ENCODE assay signal across 11 cellular contexts in the genomic region with DNA sequence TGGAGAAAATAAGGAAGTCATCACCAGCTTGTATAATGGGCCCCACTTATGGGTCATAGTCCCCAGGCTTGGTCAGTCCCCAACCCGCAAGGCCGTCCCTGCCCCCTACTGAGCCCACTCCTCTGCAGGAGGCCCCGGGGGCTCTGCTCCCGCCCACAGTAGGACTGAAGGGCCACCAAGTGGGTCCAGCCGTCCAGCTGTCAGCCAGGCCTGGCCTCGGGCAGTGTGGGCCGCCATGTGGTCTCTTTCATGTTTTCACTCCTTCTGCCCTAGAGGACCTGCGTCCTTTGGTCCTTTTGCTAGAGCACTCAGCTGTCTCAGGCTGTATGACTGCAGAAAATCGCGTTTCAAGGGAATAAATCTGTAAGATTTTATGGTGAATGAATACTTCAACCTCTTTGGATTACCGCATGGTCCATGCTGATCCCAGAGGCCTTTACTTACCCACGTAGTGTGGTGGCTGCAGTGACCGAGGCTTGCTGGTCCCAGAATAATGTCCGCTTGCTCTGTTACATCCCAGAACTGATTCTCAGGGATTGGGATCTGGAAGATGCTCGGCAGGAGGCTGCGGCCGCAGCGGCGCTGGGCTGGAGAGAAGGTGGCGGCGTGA.
DNase-seq lines count a peak whose midpoint lies in the region; ATAC-seq lines count a peak whose summit lies in the region.
"Had no signal": no experiment of that assay in that cellular context is flagged by ENCODE, and none has a peak within 500 bp of the region (broad histone marks: within the 10 kb centered on the region; RNA-seq: fewer than 3 reads in every experiment).

No MANE protein-coding gene starts in this region.

- no peak for ATAC-seq in GM21447 (IDR thresholded peaks at IDR 0.05; ENCODE audit: unreplicated experiment)
- no peak for ATAC-seq in HG03175 (IDR thresholded peaks at IDR 0.05; ENCODE audit: unreplicated experiment)

- H3K9ac ChIP-seq in ES-I3 (ENCODE audit: low read depth, low read length) = peak overlapping the region; percentile 84
- H3K9ac ChIP-seq in rectal smooth muscle tissue (ENCODE audit: low read length) = no peak overlapping the region
- H3K9ac ChIP-seq: BLaER1 treated with 17β-estradiol and CSF1 and Interleukin-3, amounts not matched to agents 10 nM and 100 nM had no signal

- H3K36me3 ChIP-seq in ES-I3 (ENCODE audit: insufficient read depth, low read length) (no peaks in the 10 kb centered on the region; the same call in none of the 2 replicates), rectal smooth muscle tissue (ENCODE audit: control insufficient read depth, insufficient read depth, low read length) (no peaks in the 10 kb centered on the region), MG63 (no peaks in the 10 kb centered on the region)
- H3K36me3 ChIP-seq: BLaER1 treated with 17β-estradiol and CSF1 and Interleukin-3, amounts not matched to agents 10 nM and 100 nM had no signal

- H3K27ac ChIP-seq in rectal smooth muscle tissue (ENCODE audit: low read depth, low read length) = no peak overlapping the region
- H3K27ac ChIP-seq: BLaER1 treated with 17β-estradiol and CSF1 and Interleukin-3, amounts not matched to agents 10 nM and 100 nM had no signal

- H3K4me1 ChIP-seq in ES-I3 (ENCODE audit: insufficient read depth, low read length) = peaks cover 8% of the 10 kb centered on the region
- no peaks in the 10 kb centered on the region for H3K4me1 ChIP-seq in rectal smooth muscle tissue (ENCODE audit: control insufficient read depth, insufficient read depth, low read length)
- H3K4me1 ChIP-seq: BLaER1 treated with 17β-estradiol and CSF1 and Interleukin-3, amounts not matched to agents 10 nM and 100 nM had no signal

- H3K9me3 ChIP-seq in ES-I3 (ENCODE audit: control insufficient read depth, insufficient read depth, low read length) = peaks cover 3% of the 10 kb centered on the region; the same call in 1 of the 2 replicates
- H3K9me3 ChIP-seq in MG63 = no peaks in the 10 kb centered on the region

- H3K27me3 ChIP-seq in rectal smooth muscle tissue (ENCODE audit: control insufficient read depth, insufficient read depth, low read length) = no peaks in the 10 kb centered on the region
- H3K27me3 ChIP-seq in MG63 = no peaks in the 10 kb centered on the region

- DNase-seq in cerebellum (ENCODE audit: low spot score) (peak; percentile 16), islet precursor cell (peak; percentile 58), NCI-H774 (lab: John Stamatoyannopoulos, UW) (no peak), MG63 (no peak)
- DNase-seq: NCI-H446 treated with DMSO at 0.1 percent for 48 hours, SW 1271 had no signal

- H3K4me3 ChIP-seq in rectal smooth muscle tissue (ENCODE audit: low read length) = peak overlapping the region; percentile 52
- H3K4me3 ChIP-seq in MG63 = no peak overlapping the region

Comparison
In these comparisons a context has a peak if more than half of its experiments do, and no peak if none do; other contexts are left out.
1. DNase-seq: peak in cerebellum (single experiment) and islet precursor cell (single experiment); none in NCI-H774 (single experiment) and MG63 (single experiment).